In the genomic region with DNA sequence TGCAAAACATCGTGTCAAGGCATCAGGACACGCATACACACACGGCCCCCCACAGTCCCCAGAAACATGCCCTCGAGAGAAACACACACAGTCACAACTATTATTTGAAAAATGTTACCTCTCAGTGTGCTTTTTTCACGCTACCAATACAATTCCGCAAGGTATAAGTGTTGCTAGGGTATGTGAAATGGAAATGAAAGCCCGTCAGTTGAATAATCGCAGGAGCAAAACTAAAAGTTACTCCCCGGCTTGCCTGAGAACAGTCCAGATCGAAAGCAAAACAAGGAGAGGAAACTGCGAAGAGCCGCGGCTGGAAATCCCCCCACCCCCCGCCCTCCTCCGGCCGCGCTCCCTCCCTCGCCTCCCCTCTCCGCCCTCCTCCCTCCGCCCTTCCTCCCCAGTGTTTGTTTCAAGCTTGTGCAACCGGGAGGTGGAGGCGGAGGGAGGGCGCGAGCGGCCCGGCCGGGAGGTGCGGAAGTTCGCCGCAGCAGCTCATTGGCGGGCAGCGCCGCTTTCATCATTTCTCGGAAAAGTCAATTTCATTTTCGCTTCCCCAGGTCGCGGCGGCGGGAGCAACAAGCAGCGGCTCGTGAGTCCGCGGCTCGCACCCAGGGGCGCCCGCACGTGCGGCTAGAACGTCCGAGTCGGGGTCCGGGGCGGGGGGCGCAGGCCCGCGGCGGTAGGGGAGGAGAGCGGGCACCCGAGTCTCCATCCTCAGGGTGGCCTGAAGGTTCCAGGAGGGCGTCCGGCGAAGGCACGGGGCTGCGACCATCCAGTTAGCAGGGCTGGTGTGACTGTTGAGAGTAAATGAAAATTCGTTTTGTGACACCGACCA, we compare ENCODE assay signal across 8 cellular contexts. TPM values are rescaled to one million over a fixed set of nuclear protein-coding genes. Genes with fewer than 3 reads are reported as not detected.
DNase-seq lines count a peak whose midpoint lies in the region; ATAC-seq and TF ChIP-seq lines count a peak whose summit lies in the region.

TSS of gene IRF2 (minus strand) at position 290 of the 835 bp plus-strand sequence. CDS start 45,486 bp downstream, outside the sequence.

- H3K36me3 Mint-ChIP-seq in natural killer cell treated with Interleukin-12 subunit alpha and Interleukin-12 subunit beta and Interleukin-15 and Interleukin-18, amount 100 ng/mL, for 72 hours: peaks cover 16% of the 10 kb centered on the region

- H3K9me2 ChIP-seq in Loucy (replicated peaks; ENCODE audit: low read depth, low read length): no peaks in the 10 kb centered on the region

- peak; percentile 88 for DNase-seq in ELF-1 (ENCODE audit: low read depth, low spot score)
- peak; percentile 98 for DNase-seq in H7
- DNase-seq in SHP77 (lab: John Stamatoyannopoulos, UW): peak; percentile 68 to 84
- peak; percentile 95 for DNase-seq in activated effector memory CD4-positive, alpha-beta T cell treated with Interleukin-2 at 50 U/mL for 16 hours
- peak; percentile 98 for DNase-seq in fibroblast of pulmonary artery (ENCODE audit: low read depth)
- DNase-seq in natural killer cell treated with Interleukin-12 subunit alpha and Interleukin-12 subunit beta and Interleukin-15 and Interleukin-18, amount 100 ng/mL, for 72 hours (ENCODE audit: low spot score): peak; percentile 98
- DNase-seq in stimulated activated naive CD4-positive, alpha-beta T cell treated with Interleukin-2 at 50 U/mL for 16 hours (lab: John Stamatoyannopoulos, UW): peak; percentile 98

- no peaks in the 10 kb centered on the region for H3K27me3 Mint-ChIP-seq in natural killer cell treated with Interleukin-12 subunit alpha and Interleukin-12 subunit beta and Interleukin-15 and Interleukin-18, amount 100 ng/mL, for 72 hours

- peak within 1 kb of the TSS; percentile 94 for H3K4me3 Mint-ChIP-seq in natural killer cell treated with Interleukin-12 subunit alpha and Interleukin-12 subunit beta and Interleukin-15 and Interleukin-18, amount 100 ng/mL, for 72 hours

- H3K4me1 ChIP-seq in Loucy (ENCODE audit: insufficient read depth, low read length, poor library complexity, severe bottlenecking): peaks cover 32% of the 10 kb centered on the region

- peak within 1 kb of the TSS; percentile 90 for H3K9ac ChIP-seq in Loucy (ENCODE audit: low read depth, low read length, poor library complexity, severe bottlenecking)

- TF ChIP-seq CTCF in Loucy (conservative IDR thresholded peaks at IDR 0.05; ENCODE audit: low read length) (no peak), fibroblast of pulmonary artery (IDR thresholded peaks at IDR 0.05; ENCODE audit: low read length, missing control alignments) (no peak)

- H3K4me2 ChIP-seq in Loucy (ENCODE audit: low read depth, low read length, poor library complexity, severe bottlenecking): peak within 1 kb of the TSS; percentile 82

- no peaks in the 10 kb centered on the region for H3K9me3 Mint-ChIP-seq in natural killer cell treated with Interleukin-12 subunit alpha and Interleukin-12 subunit beta and Interleukin-15 and Interleukin-18, amount 100 ng/mL, for 72 hours

- H4K20me1 ChIP-seq in Loucy (ENCODE audit: insufficient read depth, low read length, poor library complexity, severe bottlenecking): peaks cover 38% of the 10 kb centered on the region

- H3K9me3 ChIP-seq in Loucy (ENCODE audit: insufficient read depth, low read depth, low read length): no peaks in the 10 kb centered on the region

- H3K4me1 Mint-ChIP-seq in natural killer cell treated with Interleukin-12 subunit alpha and Interleukin-12 subunit beta and Interleukin-15 and Interleukin-18, amount 100 ng/mL, for 72 hours (ENCODE audit: low read depth in 2 of 2): peaks cover 34 to 54% of the 10 kb centered on the region in 2 donors

- peak; percentile 85 to 88 for ATAC-seq in natural killer cell treated with Interleukin-12 subunit alpha and Interleukin-12 subunit beta and Interleukin-15 and Interleukin-18, amount 100 ng/mL, for 72 hours

- H3K36me3 ChIP-seq in H7 (replicated peaks; ENCODE audit: control insufficient read depth, insufficient read depth, low read length) (no peaks in the 10 kb centered on the region), Loucy (ENCODE audit: insufficient read depth, low read length) (no peaks in the 10 kb centered on the region)

- H3K27me3 ChIP-seq in H7 (ENCODE audit: control insufficient read depth, insufficient read depth, low read length) (no peaks in the 10 kb centered on the region), Loucy (ENCODE audit: insufficient read depth, low read length, poor library complexity, severe bottlenecking) (no peaks in the 10 kb centered on the region)

- peaks cover 66% of the 10 kb centered on the region for H3K79me2 ChIP-seq in Loucy (ENCODE audit: insufficient read depth, low read length)

- H2AFZ ChIP-seq in Loucy (ENCODE audit: low read length): peak within 1 kb of the TSS; percentile 67

- H3F3A ChIP-seq in Loucy (ENCODE audit: low read depth): no peaks in the 10 kb centered on the region

- H3K27ac Mint-ChIP-seq in natural killer cell treated with Interleukin-12 subunit alpha and Interleukin-12 subunit beta and Interleukin-15 and Interleukin-18, amount 100 ng/mL, for 72 hours: peak within 1 kb of the TSS; percentile 94 to 99

- H3K4me3 ChIP-seq in H7 (ENCODE audit: insufficient read depth, low read depth, low read length) (peak within 1 kb of the TSS; percentile 77), Loucy (ENCODE audit: low read length, poor library complexity, severe bottlenecking) (peak within 1 kb of the TSS; percentile 98), fibroblast of pulmonary artery (replicated peaks; ENCODE audit: low read depth, low read length) (peak within 1 kb of the TSS; percentile 99)

RNA-seq across cellular contexts. Expression of gene IRF2, which starts in this region (rescaled TPM):
- total RNA-seq in H7 (2014; rRNA removed; shearing (Covaris generic)): 11.9 and 14.8 TPM in 2 replicates
- 10 to 100 TPM; 55.2 to 67.8 TPM for total RNA-seq in natural killer cell treated with Interleukin-12 subunit alpha and Interleukin-12 subunit beta and Interleukin-15 and Interleukin-18, amount 100 ng/mL, for 72 hours

Comparison
In these comparisons a context has a peak if more than half of its experiments do, and no peak if none do; other contexts are left out.
1. Peak in every context shown above with its lines: DNase-seq, ATAC-seq and H3K4me3 ChIP-seq.